In the genomic region with DNA sequence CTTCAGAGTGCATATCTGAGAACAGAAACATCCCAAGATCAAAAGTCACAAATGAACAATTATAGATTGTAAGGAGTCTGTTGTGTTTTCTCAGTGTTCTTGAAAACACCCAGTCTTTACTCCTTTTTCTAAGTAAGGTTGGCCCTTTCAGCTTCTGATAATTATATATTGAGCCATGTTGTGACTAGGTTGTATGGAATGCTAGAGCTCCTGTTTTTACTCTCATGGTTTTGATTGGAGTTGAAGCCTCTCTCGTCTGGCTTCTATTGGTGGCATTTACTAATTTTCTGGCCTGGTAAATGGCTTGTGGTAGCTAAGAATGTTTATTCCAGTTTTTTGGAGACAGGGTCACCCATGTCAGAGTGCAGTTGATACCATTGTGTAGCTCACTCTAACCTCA, we compare ENCODE assay signal across 12 cellular contexts.
A peak's percentile ranks its signal among the peaks of the same experiment; 100 is the strongest.
DNase-seq lines count a peak whose midpoint lies in the region; ATAC-seq, FAIRE-seq and TF ChIP-seq lines count a peak whose summit lies in the region.
"Had no signal": no experiment of that assay in that cellular context is flagged by ENCODE, and none has a peak within 500 bp of the region (broad histone marks: within the 10 kb centered on the region; RNA-seq: fewer than 3 reads in every experiment).

No MANE protein-coding gene starts in this region.

- H3K27ac ChIP-seq in IMR-90 (ENCODE audit: insufficient read depth, low read length) (peak overlapping the region; percentile 96; the same call in 1 of the 2 replicates), HepG2 (ENCODE audit: extremely low read length, insufficient read depth, low read length) (no peak overlapping the region), tibial artery (peak overlapping the region; percentile 87 to 92)
- H3K27ac ChIP-seq in CD8-positive, alpha-beta T cell (ENCODE audit: low read depth, low read length): no peak overlapping the region

- no peaks in the 10 kb centered on the region for H3K27me3 ChIP-seq in IMR-90 (ENCODE audit: control insufficient read depth, insufficient read depth, low read length)
- H3K27me3 ChIP-seq in bronchial epithelial cell (ENCODE audit: control insufficient read depth, insufficient read depth, low read length): no peaks in the 10 kb centered on the region
- H3K27me3 ChIP-seq in HepG2 (ENCODE audit: control insufficient read depth in 1 of 2, insufficient read depth in 2 of 2, low read length in 2 of 2): no peaks in the 10 kb centered on the region
- H3K27me3 ChIP-seq in tibial artery: no peaks in the 10 kb centered on the region
- no peaks in the 10 kb centered on the region for H3K27me3 ChIP-seq in CD8-positive, alpha-beta T cell (ENCODE audit: insufficient read depth, low read length)

- H3K27me3 Mint-ChIP-seq in CD8-positive, alpha-beta T cell (ENCODE audit: low read depth): peaks cover 6% of the 10 kb centered on the region
- H3K27me3 Mint-ChIP-seq: progenitor cell of endocrine pancreas had no signal

- H3K4me3 Mint-ChIP-seq in CD8-positive, alpha-beta T cell: no peak overlapping the region

- H3K23ac ChIP-seq in IMR-90 (ENCODE audit: low read depth, low read length): peak overlapping the region; percentile 50; the same call in 1 of the 2 replicates

- CTCF ChIA-PET in IMR-90 (lab: Yijun Ruan, JAX): interaction anchor here (1.4 kb wide), 1 partner anchor 82 kb away, joined by 3 read pairs; no protein-coding TSS in a partner anchor
- CTCF ChIA-PET in HepG2 (lab: Yijun Ruan, JAX; ENCODE audit: low intra/inter-chr PET ratio, low total read pairs): no interaction called here
- CTCF ChIA-PET in CD8-positive, alpha-beta T cell (lab: Charles Lee): interaction anchor here (0.8 to 1.9 kb wide), 3 partner anchors 10 to 81 kb away, joined by 3 to 7 read pairs (median 6); no protein-coding TSS in a partner anchor

- intact Hi-C loops in IMR-90 (cut with micrococcal nuclease) (no loop called here), HepG2 (cut with micrococcal nuclease; ENCODE audit: unreplicated experiment) (no loop called here), tibial artery (cut with DNase I; ENCODE audit: low total_unique reads) (no loop called here)
- intact Hi-C loops in CD8-positive, alpha-beta T cell (cut with DNase I, micrococcal nuclease): no loop called here

- H2AK9ac ChIP-seq in IMR-90 (replicated peaks; ENCODE audit: low read depth, low read length, poor library complexity): no peak overlapping the region

- peak overlapping the region in 1 of 2 experiments; percentile 10; a peak in 1 of 4 replicates for H4K8ac ChIP-seq in IMR-90 (ENCODE audit: low read depth in 2 of 2, low read length in 2 of 2)

- no peak overlapping the region for H3K27ac Mint-ChIP-seq in CD8-positive, alpha-beta T cell
- H3K27ac Mint-ChIP-seq: activated T-cell treated with anti-CD3 and anti-CD28 coated beads, Interleukin-2, amount 50 U/mL, for 72 hours; progenitor cell of endocrine pancreas had no signal

- TF ChIP-seq EP300 in HepG2 (IDR thresholded peaks at IDR 0.05; ENCODE audit: low read depth in 2 of 2, low read length in 2 of 2): no peak
- no peak for TF ChIP-seq EP300 in HepG2 (CRISPR knock-in tag; IDR thresholded peaks at IDR 0.05; ENCODE audit: borderline replicate concordance)

- H3K79me2 ChIP-seq in HepG2 (ENCODE audit: insufficient read depth, low read length): peaks cover 40% of the 10 kb centered on the region

- DNase-seq in IMR-90 (peak; percentile 68), bronchial epithelial cell (ENCODE audit: low read depth) (peak; percentile 63), HepG2 (ENCODE audit: low spot score) (no peak), tibial artery (no peak)
- no peak for DNase-seq in activated CD4-positive, alpha-beta T cell treated with anti-CD3 and anti-CD28 coated beads for 1 hour
- DNase-seq in CD8-positive, alpha-beta T cell: no peak
- DNase-seq: activated T-cell treated with anti-CD3 and anti-CD28 coated beads, Interleukin-2, amount 50 U/mL, for 72 hours; GOT3; NCI-H1105 treated with DMSO at 0.1 percent for 48 hours had no signal

- ATAC-seq in IMR-90 (ENCODE audit: low read depth) (peak; percentile 35), HepG2 (no peak), GM18505 (IDR thresholded peaks at IDR 0.05; ENCODE audit: unreplicated experiment) (no peak), HG03342 (IDR thresholded peaks at IDR 0.05; ENCODE audit: unreplicated experiment) (no peak)
- no peak for ATAC-seq in CD8-positive, alpha-beta T cell
- ATAC-seq: activated T-cell treated with anti-CD3 and anti-CD28 coated beads, Interleukin-2, amount 50 U/mL, for 72 hours had no signal

- no peak for TF ChIP-seq POLR2A in IMR-90 (IDR thresholded peaks at IDR 0.05; ENCODE audit: low read depth, low read length)
- no peak for TF ChIP-seq POLR2A in HepG2 (IDR thresholded peaks at IDR 0.05; ENCODE audit: insufficient read depth in 1 of 2, low read depth in 2 of 2, low read length in 2 of 2)
- no peak for TF ChIP-seq POLR2A in GM18505 (IDR thresholded peaks at IDR 0.05; ENCODE audit: borderline replicate concordance, extremely low read depth, insufficient read depth, insufficient read length)

- H3K4me3 ChIP-seq in IMR-90 (ENCODE audit: insufficient read depth, low read depth, low read length): no peak overlapping the region
- H3K4me3 ChIP-seq in bronchial epithelial cell (ENCODE audit: low read depth, low read length): no peak overlapping the region
- H3K4me3 ChIP-seq in HepG2 (replicated peaks in 1 of 3; ENCODE audit: insufficient read depth in 1 of 3, low read depth in 2 of 3, low read length in 3 of 3): no peak overlapping the region
- no peak overlapping the region for H3K4me3 ChIP-seq in tibial artery
- H3K4me3 ChIP-seq in CD8-positive, alpha-beta T cell (ENCODE audit: low read depth, low read length): no peak overlapping the region

- peak overlapping the region; percentile 93 for H2BK5ac ChIP-seq in IMR-90 (ENCODE audit: low read depth, low read length, poor library complexity, severe bottlenecking)

- POLR2A ChIA-PET in IMR-90 (lab: Charles Lee; ENCODE audit: unreplicated experiment) (no interaction called here), HepG2 (lab: Yijun Ruan, JAX) (interaction anchor here (1.4 kb wide), 1 partner anchor 22 kb away, joined by 4 read pairs; no protein-coding TSS in a partner anchor)
- POLR2A ChIA-PET in CD8-positive, alpha-beta T cell (lab: Charles Lee): no interaction called here

- H3K56ac ChIP-seq in IMR-90 (ENCODE audit: extremely low read depth, insufficient read depth, low read length): no peak overlapping the region

- H3K9ac ChIP-seq in IMR-90 (ENCODE audit: low read depth, low read length): no peak overlapping the region
- no peak overlapping the region for H3K9ac ChIP-seq in HepG2 (ENCODE audit: insufficient read depth, low read depth, low read length)

- H2BK20ac ChIP-seq in IMR-90 (ENCODE audit: low read depth, low read length): no peak overlapping the region; the same call in 1 of the 2 replicates

- H3K4me1 Mint-ChIP-seq in CD8-positive, alpha-beta T cell (ENCODE audit: low read depth): peaks cover 6% of the 10 kb centered on the region

- peaks cover 21% of the 10 kb centered on the region for H3K4me1 ChIP-seq in IMR-90 (ENCODE audit: control insufficient read depth, insufficient read depth, low read length)
- peaks cover 69% of the 10 kb centered on the region for H3K4me1 ChIP-seq in HepG2 (ENCODE audit: insufficient read depth, low read length)
- peaks cover 0 to 92% (median 69%) of the 10 kb centered on the region in 4 donors for H3K4me1 ChIP-seq in tibial artery
- H3K4me1 ChIP-seq in CD8-positive, alpha-beta T cell (ENCODE audit: insufficient read depth, low read length): peaks cover 11% of the 10 kb centered on the region

- 0 out of 2 replicates have a peak overlapping the region, but pooled peaks have one; percentile 27 for H2BK120ac ChIP-seq in IMR-90 (ENCODE audit: low read depth, low read length)

- H3K36me3 ChIP-seq in IMR-90 (ENCODE audit: control insufficient read depth, insufficient read depth, low read length): no peaks in the 10 kb centered on the region
- H3K36me3 ChIP-seq in bronchial epithelial cell (ENCODE audit: control insufficient read depth, insufficient read depth, low read length): no peaks in the 10 kb centered on the region
- H3K36me3 ChIP-seq in HepG2 (replicated peaks in 1 of 2; ENCODE audit: control insufficient read depth in 1 of 2, insufficient read depth in 2 of 2, low read length in 2 of 2): no peaks in the 10 kb centered on the region
- H3K36me3 ChIP-seq in tibial artery: no peaks in the 10 kb centered on the region
- no peaks in the 10 kb centered on the region for H3K36me3 ChIP-seq in CD8-positive, alpha-beta T cell (ENCODE audit: insufficient read depth, low read length)

- H3K4ac ChIP-seq in IMR-90 (ENCODE audit: low read depth, low read length): peak overlapping the region; percentile 84; the same call in 1 of the 2 replicates

- peak overlapping the region; percentile 91; the same call in 1 of the 2 replicates for H3K14ac ChIP-seq in IMR-90 (replicated peaks; ENCODE audit: low read depth, low read length)

- dilution Hi-C loops in IMR-90 (cut with HindIII; ENCODE audit: low sequenced_read_pairs, unreplicated experiment): no loop called here

- no peaks in the 10 kb centered on the region for H3K9me3 ChIP-seq in IMR-90 (ENCODE audit: control insufficient read depth, insufficient read depth, low read length)
- no peaks in the 10 kb centered on the region for H3K9me3 ChIP-seq in HepG2 (ENCODE audit: low read length)
- H3K9me3 ChIP-seq in tibial artery: no peaks in the 10 kb centered on the region
- H3K9me3 ChIP-seq in CD8-positive, alpha-beta T cell (ENCODE audit: low read length): no peaks in the 10 kb centered on the region

- H4K5ac ChIP-seq in IMR-90 (ENCODE audit: low read depth, low read length): no peak overlapping the region

- peaks cover 22% of the 10 kb centered on the region for H3K9me1 ChIP-seq in IMR-90 (ENCODE audit: insufficient read depth, low read length)

- H3K36me3 Mint-ChIP-seq in CD8-positive, alpha-beta T cell: no peaks in the 10 kb centered on the region

- in situ Hi-C loops in IMR-90 (cut with MboI; ENCODE audit: low sequenced_read_pairs): no loop called here
- in situ Hi-C loops in HepG2 (cut with HindIII; ENCODE audit: extremely low pct_ligation_motif_present, low pct_unique_long_range_greater_than_20kb): no loop called here

- H3K4me2 ChIP-seq in IMR-90 (ENCODE audit: low read depth, low read length) (peak overlapping the region; percentile 79), HepG2 (ENCODE audit: low read depth, low read length) (no peak overlapping the region)

- H3K79me1 ChIP-seq in IMR-90 (ENCODE audit: low read depth in 1 of 2, low read length in 2 of 2): peaks cover 12 to 61% of the 10 kb centered on the region in 2 experiments

- no peak overlapping the region for H2BK15ac ChIP-seq in IMR-90 (ENCODE audit: low read depth, low read length)

- peaks cover 71% of the 10 kb centered on the region for H4K20me1 ChIP-seq in IMR-90 (ENCODE audit: insufficient read depth, low read length)
- no peaks in the 10 kb centered on the region for H4K20me1 ChIP-seq in HepG2 (ENCODE audit: insufficient read depth, low read length)

- FAIRE-seq in bronchial epithelial cell (lab: Jason Lieb, UNC) (no peak), HepG2 (lab: Jason Lieb, UNC) (no peak)

- no peaks in the 10 kb centered on the region for H3K9me3 Mint-ChIP-seq in CD8-positive, alpha-beta T cell
- H3K9me3 Mint-ChIP-seq: activated T-cell treated with anti-CD3 and anti-CD28 coated beads, Interleukin-2, amount 50 U/mL, for 72 hours had no signal

- H2AFZ ChIP-seq in IMR-90 (replicated peaks; ENCODE audit: low read length, poor library complexity): no peak overlapping the region
- no peak overlapping the region for H2AFZ ChIP-seq in HepG2 (ENCODE audit: low read length)

- no peak for TF ChIP-seq CTCF in IMR-90 (conservative IDR thresholded peaks at IDR 0.05; ENCODE audit: low read depth, low read length)
- TF ChIP-seq CTCF in bronchial epithelial cell (IDR thresholded peaks at IDR 0.05; ENCODE audit: insufficient read depth, low read length, severe bottlenecking): no peak
- no peak for TF ChIP-seq CTCF in HepG2 (CRISPR knock-in tag; IDR thresholded peaks at IDR 0.05)
- no peak for TF ChIP-seq CTCF in tibial artery (IDR thresholded peaks at IDR 0.05)
- no peak for TF ChIP-seq CTCF in CD8-positive, alpha-beta T cell (IDR thresholded peaks at IDR 0.05)

- peak overlapping the region; percentile 89; the same call in 1 of the 2 replicates for H3K18ac ChIP-seq in IMR-90 (ENCODE audit: low read depth, low read length)

- no CpG with 5 or more reads among the region's 1 CpG for WGBS in IMR-90 (ENCODE audit: extremely low coverage in 2 of 2, insufficient read length in 1 of 2), 2 experiments
- WGBS in HepG2 (ENCODE audit: low lambda C conversion rate): 88% methylated on average over 1 of the region's 1 CpG

- BruUV-seq in IMR-90 (replicated peaks; lab: Mats Ljungman, UMichigan): no TSS peak
- no TSS peak for BruUV-seq in HepG2 (replicated peaks; lab: Mats Ljungman, UMichigan)

- no peak for TF ChIP-seq RAD21 in IMR-90 (IDR thresholded peaks at IDR 0.05; ENCODE audit: low read length)
- no peak for TF ChIP-seq RAD21 in HepG2 (CRISPR knock-in tag; IDR thresholded peaks at IDR 0.05)

- no peak overlapping the region for H2AK5ac ChIP-seq in IMR-90 (ENCODE audit: low read depth, low read length)

- H4K91ac ChIP-seq in IMR-90 (ENCODE audit: insufficient read depth, low read depth, low read length): no peak overlapping the region

Comparison
In these comparisons a context has a peak if more than half of its experiments do, and no peak if none do; other contexts are left out.
1. DNase-seq: peak in IMR-90 (single experiment) and bronchial epithelial cell (single experiment); none in HepG2 (single experiment), tibial artery (0 of 2), activated CD4-positive, alpha-beta T cell treated with anti-CD3 and anti-CD28 coated beads for 1 hour (single experiment) and CD8-positive, alpha-beta T cell (0 of 7).
2. H3K27ac ChIP-seq: peak in IMR-90 (single experiment) and tibial artery (2 of 2); none in HepG2 (single experiment) and CD8-positive, alpha-beta T cell (single experiment).